In genomic region chr4:133592591-133592990, GRCh38 we compare ENCODE assay signal across 31 cellular contexts.
"Had no signal": no experiment of that assay in that cellular context is flagged by ENCODE, and none has a peak within 500 bp of the region (broad histone marks: within the 10 kb centered on the region; RNA-seq: fewer than 3 reads in every experiment).

No MANE protein-coding gene starts in this region.

- H3K36me3 ChIP-seq: brain microvascular endothelial cell, gastrocnemius medialis, left lung, lower lobe of right lung, neutrophil, ovary, right lobe of liver, vagina had no signal

- H3K27ac ChIP-seq: brain microvascular endothelial cell, coronary artery, dorsolateral prefrontal cortex, gastrocnemius medialis, hepatocyte, left lung, lower lobe of right lung, neutrophil, ovary, right lobe of liver, vagina, VCaP had no signal

- H3K4me1 ChIP-seq: gastrocnemius medialis, left lung, lower lobe of right lung, right lobe of liver, vagina had no signal

- ATAC-seq: activated CD8-positive, alpha-beta T cell treated with anti-CD3 and anti-CD28 coated beads for 36 hours; activated T-cell treated with anti-CD3 and anti-CD28 coated beads, Interleukin-2, amount 50 U/mL, for 4 hours; activated T-helper 17 cell treated with anti-CD3 and anti-CD28 coated beads, Interleukin-2, amount 50 U/mL, for 72 hours; gastrocnemius medialis; left lung; lower lobe of right lung; mucosa of descending colon; natural killer cell treated with Interleukin-12 subunit alpha and Interleukin-12 subunit beta and Interleukin-15 and Interleukin-18, amount 100 ng/mL, for 72 hours; right lobe of liver; stimulated activated naive CD8-positive, alpha-beta T cell treated with anti-CD3 and anti-CD28 coated beads, Interleukin-15, Interleukin-2, amounts not matched to agents 100 U/mL and 50 U/mL, for 24 hours; T-cell had no signal

- H3K79me2 ChIP-seq: hepatocyte had no signal

- H3K27ac Mint-ChIP-seq: activated CD8-positive, alpha-beta T cell treated with anti-CD3 and anti-CD28 coated beads for 36 hours; activated T-helper 17 cell treated with anti-CD3 and anti-CD28 coated beads, Interleukin-2, amount 50 U/mL, for 72 hours; natural killer cell treated with Interleukin-12 subunit alpha and Interleukin-12 subunit beta and Interleukin-15 and Interleukin-18, amount 100 ng/mL, for 72 hours; progenitor cell of endocrine pancreas; T-cell; T-helper 2 cell treated with Interferon-gamma antibody and Interleukin-4, amounts not matched to agents 5 μg/mL and 100 μg/mL, for 36 hours; type B pancreatic cell had no signal

- DNase-seq: activated CD4-positive, alpha-beta T cell treated with anti-CD3 and anti-CD28 coated beads, Interleukin-2, amount 50 U/mL, for 1 hour; activated CD4-positive, CD25-positive, alpha-beta regulatory T cell treated with anti-CD3 and anti-CD28 coated beads, Interleukin-2, amount 50 U/mL, for 72 hours; activated CD8-positive, alpha-beta T cell treated with anti-CD3 and anti-CD28 coated beads for 36 hours; activated gamma-delta T cell treated with Interleukin-2 at 50 U/mL for 16 hours; activated naive CD4-positive, alpha-beta T cell treated with anti-CD3 and anti-CD28 coated beads, Interleukin-2, amount 50 U/mL, for 16 hours; activated T-cell treated with anti-CD3 and anti-CD28 coated beads, Interleukin-2, amount 50 U/mL, for 4 hours; amniotic stem cell; brain microvascular endothelial cell; dorsolateral prefrontal cortex; effector memory CD4-positive, alpha-beta T cell; erythroblast; gastrocnemius medialis; kidney glomerular epithelial cell; left lung; lower lobe of right lung; mucosa of descending colon; ovary; right lobe of liver; stimulated activated CD4-positive, alpha-beta T cell treated with anti-CD3 and anti-CD28 coated beads, Interleukin-2, amount 100 ng/mL, for 48 hours; stimulated activated naive CD8-positive, alpha-beta T cell treated with anti-CD3 and anti-CD28 coated beads, Interleukin-15, Interleukin-2, amounts not matched to agents 100 U/mL and 50 U/mL, for 24 hours; T-cell had no signal

- H3K27me3 ChIP-seq: brain microvascular endothelial cell, gastrocnemius medialis, hepatocyte, left lung, neutrophil, ovary, right lobe of liver, vagina had no signal

- H3K4me3 Mint-ChIP-seq: activated CD8-positive, alpha-beta T cell treated with anti-CD3 and anti-CD28 coated beads for 36 hours; activated T-cell treated with anti-CD3 and anti-CD28 coated beads, Interleukin-2, amount 50 U/mL, for 4 hours; activated T-helper 17 cell treated with anti-CD3 and anti-CD28 coated beads, Interleukin-2, amount 50 U/mL, for 72 hours; natural killer cell treated with Interleukin-12 subunit alpha and Interleukin-12 subunit beta and Interleukin-15 and Interleukin-18, amount 100 ng/mL, for 72 hours; T-cell; T-helper 2 cell treated with Interferon-gamma antibody and Interleukin-4, amounts not matched to agents 5 μg/mL and 100 μg/mL, for 36 hours; type B pancreatic cell had no signal

- H3K4me1 Mint-ChIP-seq: activated T-helper 17 cell treated with anti-CD3 and anti-CD28 coated beads, Interleukin-2, amount 50 U/mL, for 72 hours; T-cell had no signal

- H3K36me3 Mint-ChIP-seq: natural killer cell treated with Interleukin-12 subunit alpha and Interleukin-12 subunit beta and Interleukin-15 and Interleukin-18, amount 100 ng/mL, for 72 hours; T-cell; type B pancreatic cell had no signal

- H2AFZ ChIP-seq: hepatocyte had no signal

- H3K9me3 Mint-ChIP-seq: activated CD8-positive, alpha-beta T cell treated with anti-CD3 and anti-CD28 coated beads for 36 hours; T-helper 2 cell treated with Interferon-gamma antibody and Interleukin-4, amounts not matched to agents 5 μg/mL and 100 μg/mL, for 36 hours had no signal

- H3K27me3 Mint-ChIP-seq: activated CD8-positive, alpha-beta T cell treated with anti-CD3 and anti-CD28 coated beads for 36 hours; activated T-helper 17 cell treated with anti-CD3 and anti-CD28 coated beads, Interleukin-2, amount 50 U/mL, for 72 hours; natural killer cell treated with Interleukin-12 subunit alpha and Interleukin-12 subunit beta and Interleukin-15 and Interleukin-18, amount 100 ng/mL, for 72 hours; progenitor cell of endocrine pancreas; T-cell; type B pancreatic cell had no signal

- H3K4me3 ChIP-seq: coronary artery, dorsolateral prefrontal cortex, gastrocnemius medialis, hepatocyte, left lung, lower lobe of right lung, mucosa of descending colon, ovary, right lobe of liver, vagina had no signal

- H3K4me2 ChIP-seq: hepatocyte had no signal

- H3K9me3 ChIP-seq: gastrocnemius medialis, left lung, lower lobe of right lung, mucosa of descending colon, neutrophil, ovary, right lobe of liver, vagina had no signal
